Comparison of ENCODE assay signal across 39 cellular contexts in the genomic region with DNA sequence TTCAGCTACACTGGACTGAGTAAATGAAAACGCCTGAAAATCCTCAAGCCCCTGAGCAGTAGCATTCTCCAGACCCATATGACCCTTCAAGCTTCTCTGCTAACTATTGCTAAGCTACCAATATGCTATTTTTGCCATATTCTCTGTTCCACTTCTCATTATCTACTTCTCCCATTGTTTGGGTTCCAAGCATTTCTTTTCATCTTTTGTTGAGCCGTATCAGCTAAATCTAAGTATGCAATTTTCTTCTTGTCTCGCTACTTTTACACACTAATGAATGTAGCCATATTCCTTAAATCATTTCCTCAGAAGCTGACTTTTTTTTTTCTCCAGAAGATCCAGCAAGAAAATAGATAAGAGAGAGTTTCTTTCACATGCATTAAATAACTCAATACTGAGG.
"Had no signal": no experiment of that assay in that cellular context is flagged by ENCODE, and none has a peak within 500 bp of the region (broad histone marks: within the 10 kb centered on the region; RNA-seq: fewer than 3 reads in every experiment).

No MANE protein-coding gene starts in this region.

- ATAC-seq: activated naive CD4-positive, alpha-beta T cell treated with anti-CD3 and anti-CD28 coated beads, Interleukin-2, amount 50 U/mL, for 72 hours; activated naive CD8-positive, alpha-beta T cell treated with anti-CD3 and anti-CD28 coated beads, Interleukin-2, amount 50 U/mL, for 24 hours; activated T-cell treated with anti-CD3 and anti-CD28 coated beads, Interleukin-2, amount 50 U/mL, for 4 hours; activated T-cell treated with anti-CD3 and anti-CD28 coated beads, Interleukin-2, amount 50 U/mL, for 72 hours; activated T-helper 17 cell treated with anti-CD3 and anti-CD28 coated beads, Interleukin-2, amount 50 U/mL, for 72 hours; body of pancreas had no signal

- H3K36me3 ChIP-seq: adrenal gland, ascending aorta, brain microvascular endothelial cell, breast epithelium, cardiac muscle cell had no signal

- H3K27me3 Mint-ChIP-seq: activated naive CD4-positive, alpha-beta T cell treated with anti-CD3 and anti-CD28 coated beads, Interleukin-2, amount 10 ng/mL, durations not matched to agents 7 days and 5 days; activated naive CD4-positive, alpha-beta T cell treated with anti-CD3 and anti-CD28 coated beads, Interleukin-2, amount 50 U/mL, for 24 hours; activated naive CD8-positive, alpha-beta T cell; activated naive CD8-positive, alpha-beta T cell treated with anti-CD3 and anti-CD28 coated beads for 36 hours; activated naive CD8-positive, alpha-beta T cell treated with anti-CD3 and anti-CD28 coated beads, Interleukin-2, amount 10 ng/mL, durations not matched to agents 7 days and 5 days; activated naive CD8-positive, alpha-beta T cell treated with anti-CD3 and anti-CD28 coated beads, Interleukin-2, amount 50 U/mL, for 24 hours; activated T-helper 17 cell treated with anti-CD3 and anti-CD28 coated beads, Interleukin-2, amount 50 U/mL, for 72 hours; central memory CD8-positive, alpha-beta T cell had no signal

- H3K27ac Mint-ChIP-seq: activated naive CD4-positive, alpha-beta T cell treated with anti-CD3 and anti-CD28 coated beads for 36 hours; activated naive CD4-positive, alpha-beta T cell treated with anti-CD3 and anti-CD28 coated beads, Interleukin-2, amount 10 ng/mL, durations not matched to agents 7 days and 5 days; activated naive CD4-positive, alpha-beta T cell treated with anti-CD3 and anti-CD28 coated beads, Interleukin-2, amount 50 U/mL, for 24 hours; activated naive CD4-positive, alpha-beta T cell treated with anti-CD3 and anti-CD28 coated beads, Interleukin-2, amount 50 U/mL, for 72 hours; activated naive CD8-positive, alpha-beta T cell; activated naive CD8-positive, alpha-beta T cell treated with anti-CD3 and anti-CD28 coated beads for 36 hours; activated naive CD8-positive, alpha-beta T cell treated with anti-CD3 and anti-CD28 coated beads, Interleukin-2, amount 10 ng/mL, durations not matched to agents 7 days and 5 days; activated naive CD8-positive, alpha-beta T cell treated with anti-CD3 and anti-CD28 coated beads, Interleukin-2, amount 50 U/mL, for 24 hours; activated T-cell treated with anti-CD3 and anti-CD28 coated beads, Interleukin-2, amount 50 U/mL, for 24 hours; activated T-cell treated with anti-CD3 and anti-CD28 coated beads, Interleukin-2, amount 50 U/mL, for 72 hours; activated T-helper 1 cell treated with anti-CD3 and anti-CD28 coated beads, Interleukin-12 subunit alpha, Interleukin-12 subunit beta, Interleukin-2, Interleukin-4 antibody, amounts not matched to agents 30 ng/mL and 10 ng/mL and 1 ng/mL, durations not matched to agents 14 hours and 24 hours and 36 hours; activated T-helper 17 cell treated with anti-CD3 and anti-CD28 coated beads, Interleukin-2, amount 50 U/mL, for 72 hours; activated T-helper 2 cell treated with anti-CD3 and anti-CD28 coated beads, Interferon-gamma antibody, Interleukin-2, Interleukin-4, amounts not matched to agents 10 μg/mL and 5 μg/mL and 100 μg/mL, durations not matched to agents 14 hours and 24 hours and 36 hours; brain had no signal

- H3K36me3 Mint-ChIP-seq: activated naive CD4-positive, alpha-beta T cell treated with anti-CD3 and anti-CD28 coated beads, Interleukin-2, amount 10 ng/mL, durations not matched to agents 7 days and 5 days; activated naive CD4-positive, alpha-beta T cell treated with anti-CD3 and anti-CD28 coated beads, Interleukin-2, amount 50 U/mL, for 24 hours; activated naive CD4-positive, alpha-beta T cell treated with anti-CD3 and anti-CD28 coated beads, Interleukin-2, amount 50 U/mL, for 72 hours; activated naive CD8-positive, alpha-beta T cell; activated naive CD8-positive, alpha-beta T cell treated with anti-CD3 and anti-CD28 coated beads for 36 hours; activated naive CD8-positive, alpha-beta T cell treated with anti-CD3 and anti-CD28 coated beads, Interleukin-2, amount 10 ng/mL, durations not matched to agents 7 days and 5 days; brain had no signal

- H3K4me1 ChIP-seq: adrenal gland, ascending aorta, body of pancreas, breast epithelium had no signal

- H3K27ac ChIP-seq: adrenal gland, ascending aorta, body of pancreas, brain microvascular endothelial cell, breast epithelium, cardiac muscle cell had no signal

- H3K9me3 Mint-ChIP-seq: activated naive CD4-positive, alpha-beta T cell treated with anti-CD3 and anti-CD28 coated beads for 36 hours; activated naive CD4-positive, alpha-beta T cell treated with anti-CD3 and anti-CD28 coated beads, Interleukin-2, amount 10 ng/mL, durations not matched to agents 7 days and 5 days; activated naive CD4-positive, alpha-beta T cell treated with anti-CD3 and anti-CD28 coated beads, Interleukin-2, amount 50 U/mL, for 24 hours; activated naive CD8-positive, alpha-beta T cell treated with anti-CD3 and anti-CD28 coated beads for 36 hours; activated naive CD8-positive, alpha-beta T cell treated with anti-CD3 and anti-CD28 coated beads, Interleukin-2, amount 10 ng/mL, durations not matched to agents 7 days and 5 days; activated T-cell treated with anti-CD3 and anti-CD28 coated beads, Interleukin-2, amount 50 U/mL, for 4 hours; activated T-helper 1 cell treated with anti-CD3 and anti-CD28 coated beads, Interleukin-12 subunit alpha, Interleukin-12 subunit beta, Interleukin-2, Interleukin-4 antibody, amounts not matched to agents 30 ng/mL and 10 ng/mL and 1 ng/mL, durations not matched to agents 14 hours and 24 hours and 36 hours; activated T-helper 17 cell treated with anti-CD3 and anti-CD28 coated beads, Interleukin-2, amount 50 U/mL, for 72 hours; activated T-helper 2 cell treated with anti-CD3 and anti-CD28 coated beads, Interferon-gamma antibody, Interleukin-2, Interleukin-4, amounts not matched to agents 10 μg/mL and 5 μg/mL and 100 μg/mL, durations not matched to agents 14 hours and 24 hours and 36 hours; central memory CD8-positive, alpha-beta T cell had no signal

- FAIRE-seq: bronchial epithelial cell had no signal

- H3K9me3 ChIP-seq: adrenal gland, ascending aorta, body of pancreas, breast epithelium had no signal

- DNase-seq: activated effector memory CD4-positive, alpha-beta T cell treated with anti-CD3 and anti-CD28 coated beads, Interleukin-2, amount 50 U/mL, for 16 hours; activated effector memory CD4-positive, alpha-beta T cell treated with Interleukin-2 at 50 U/mL for 16 hours; activated gamma-delta T cell; activated gamma-delta T cell treated with Interleukin-2 at 50 U/mL for 16 hours; activated naive CD4-positive, alpha-beta T cell; activated naive CD4-positive, alpha-beta T cell treated with anti-CD3 and anti-CD28 coated beads for 36 hours; activated naive CD4-positive, alpha-beta T cell treated with anti-CD3 and anti-CD28 coated beads, Interleukin-2, amount 10 ng/mL, durations not matched to agents 7 days and 5 days; activated naive CD4-positive, alpha-beta T cell treated with anti-CD3 and anti-CD28 coated beads, Interleukin-2, amount 50 U/mL, for 16 hours; activated naive CD4-positive, alpha-beta T cell treated with Interleukin-2 at 50 U/mL for 16 hours; activated naive CD8-positive, alpha-beta T cell treated with anti-CD3 and anti-CD28 coated beads for 36 hours; activated naive CD8-positive, alpha-beta T cell treated with anti-CD3 and anti-CD28 coated beads, Interleukin-2, amount 10 ng/mL, durations not matched to agents 7 days and 5 days; activated naive CD8-positive, alpha-beta T cell treated with anti-CD3 and anti-CD28 coated beads, Interleukin-2, amount 50 U/mL, for 24 hours; activated T-cell treated with anti-CD3 and anti-CD28 coated beads, Interleukin-2, amount 50 U/mL, for 1 hour; activated T-cell treated with anti-CD3 and anti-CD28 coated beads, Interleukin-2, amount 50 U/mL, for 24 hours; activated T-cell treated with anti-CD3 and anti-CD28 coated beads, Interleukin-2, amount 50 U/mL, for 4 hours; activated T-cell treated with anti-CD3 and anti-CD28 coated beads, Interleukin-2, amount 50 U/mL, for 48 hours; activated T-cell treated with anti-CD3 and anti-CD28 coated beads, Interleukin-2, amount 50 U/mL, for 72 hours; adrenal gland; amniotic stem cell; amygdala; anterior cingulate cortex; aorta; body of pancreas; brain microvascular endothelial cell; caudate nucleus; central memory CD4-positive, alpha-beta T cell; cerebellar nuclear complex had no signal

- H3K4me3 Mint-ChIP-seq: activated naive CD4-positive, alpha-beta T cell treated with anti-CD3 and anti-CD28 coated beads for 36 hours; activated naive CD4-positive, alpha-beta T cell treated with anti-CD3 and anti-CD28 coated beads, Interleukin-2, amount 10 ng/mL, durations not matched to agents 7 days and 5 days; activated naive CD4-positive, alpha-beta T cell treated with anti-CD3 and anti-CD28 coated beads, Interleukin-2, amount 50 U/mL, for 24 hours; activated naive CD8-positive, alpha-beta T cell; activated naive CD8-positive, alpha-beta T cell treated with anti-CD3 and anti-CD28 coated beads for 36 hours; activated naive CD8-positive, alpha-beta T cell treated with anti-CD3 and anti-CD28 coated beads, Interleukin-2, amount 10 ng/mL, durations not matched to agents 7 days and 5 days; activated naive CD8-positive, alpha-beta T cell treated with anti-CD3 and anti-CD28 coated beads, Interleukin-2, amount 50 U/mL, for 24 hours; activated T-cell treated with anti-CD3 and anti-CD28 coated beads, Interleukin-2, amount 50 U/mL, for 24 hours; activated T-cell treated with anti-CD3 and anti-CD28 coated beads, Interleukin-2, amount 50 U/mL, for 4 hours; activated T-cell treated with anti-CD3 and anti-CD28 coated beads, Interleukin-2, amount 50 U/mL, for 72 hours; activated T-helper 1 cell treated with anti-CD3 and anti-CD28 coated beads, Interleukin-12 subunit alpha, Interleukin-12 subunit beta, Interleukin-2, Interleukin-4 antibody, amounts not matched to agents 30 ng/mL and 10 ng/mL and 1 ng/mL, durations not matched to agents 14 hours and 24 hours and 36 hours; activated T-helper 17 cell treated with anti-CD3 and anti-CD28 coated beads, Interleukin-2, amount 50 U/mL, for 72 hours; brain; central memory CD8-positive, alpha-beta T cell had no signal

- H3K4me1 Mint-ChIP-seq: activated naive CD4-positive, alpha-beta T cell treated with anti-CD3 and anti-CD28 coated beads, Interleukin-2, amount 10 ng/mL, durations not matched to agents 7 days and 5 days; activated naive CD4-positive, alpha-beta T cell treated with anti-CD3 and anti-CD28 coated beads, Interleukin-2, amount 50 U/mL, for 24 hours; activated naive CD8-positive, alpha-beta T cell treated with anti-CD3 and anti-CD28 coated beads for 36 hours; activated naive CD8-positive, alpha-beta T cell treated with anti-CD3 and anti-CD28 coated beads, Interleukin-2, amount 10 ng/mL, durations not matched to agents 7 days and 5 days; activated naive CD8-positive, alpha-beta T cell treated with anti-CD3 and anti-CD28 coated beads, Interleukin-2, amount 50 U/mL, for 24 hours; activated T-helper 17 cell treated with anti-CD3 and anti-CD28 coated beads, Interleukin-2, amount 50 U/mL, for 72 hours; brain; central memory CD8-positive, alpha-beta T cell had no signal

- H3K27me3 ChIP-seq: adrenal gland, ascending aorta, body of pancreas, brain microvascular endothelial cell, cardiac muscle cell had no signal

- H3K4me3 ChIP-seq: adrenal gland, ascending aorta, body of pancreas, breast epithelium, cardiac muscle cell had no signal
